In the genomic region with DNA sequence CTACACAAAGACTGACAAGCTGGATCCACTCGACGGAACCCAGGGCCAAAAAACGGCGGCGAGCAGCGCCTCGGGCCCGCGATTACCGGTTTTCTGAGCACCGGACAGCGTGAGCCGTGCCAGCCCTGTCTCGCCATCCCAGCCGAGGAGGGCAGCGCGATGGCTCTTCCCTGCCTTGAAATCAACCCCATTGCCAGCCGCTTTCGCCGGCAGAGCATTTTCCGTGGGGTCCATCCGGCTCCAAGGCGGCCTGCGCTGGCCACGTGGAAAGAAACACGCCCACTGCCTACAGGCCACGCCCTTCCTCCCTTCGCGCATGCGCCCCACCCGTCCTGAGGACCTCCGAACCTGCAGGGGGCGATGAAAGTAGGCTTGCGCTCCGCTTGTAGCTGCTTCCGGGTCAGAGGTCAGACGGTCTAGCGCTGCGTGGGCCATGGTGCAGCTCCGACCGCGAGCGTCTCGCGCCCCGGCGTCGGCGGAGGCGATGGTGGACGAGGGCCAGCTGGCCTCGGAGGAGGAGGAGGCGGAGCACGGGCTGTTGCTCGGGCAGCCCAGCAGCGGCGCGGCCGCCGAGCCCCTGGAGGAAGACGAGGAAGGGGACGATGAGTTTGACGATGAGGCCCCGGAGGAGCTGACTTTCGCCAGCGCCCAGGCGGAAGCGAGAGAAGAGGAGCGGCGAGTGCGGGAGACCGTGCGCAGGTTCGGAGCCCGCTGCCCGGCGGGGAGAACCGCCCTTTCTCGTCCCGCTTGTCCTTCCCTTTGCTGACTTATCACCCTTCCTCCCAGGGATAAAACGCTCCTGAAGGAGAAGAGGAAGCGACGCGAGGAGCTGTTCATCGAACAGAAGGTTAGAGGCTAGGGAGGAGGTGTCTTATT, we compare ENCODE assay signal across 1 cellular context.
TF ChIP-seq lines count a peak whose summit lies in the region.

A gene (plus strand): TSS at position 410 of the 876 bp plus-strand sequence. CDS start 24 bp downstream, at position 434.

TF ChIP-seq in HepG2, 621 proteins besides CTCF, POLR2A, EP300 and RAD21 (continued from another document and continues in another):
- TF ChIP-seq, protein P1, sequence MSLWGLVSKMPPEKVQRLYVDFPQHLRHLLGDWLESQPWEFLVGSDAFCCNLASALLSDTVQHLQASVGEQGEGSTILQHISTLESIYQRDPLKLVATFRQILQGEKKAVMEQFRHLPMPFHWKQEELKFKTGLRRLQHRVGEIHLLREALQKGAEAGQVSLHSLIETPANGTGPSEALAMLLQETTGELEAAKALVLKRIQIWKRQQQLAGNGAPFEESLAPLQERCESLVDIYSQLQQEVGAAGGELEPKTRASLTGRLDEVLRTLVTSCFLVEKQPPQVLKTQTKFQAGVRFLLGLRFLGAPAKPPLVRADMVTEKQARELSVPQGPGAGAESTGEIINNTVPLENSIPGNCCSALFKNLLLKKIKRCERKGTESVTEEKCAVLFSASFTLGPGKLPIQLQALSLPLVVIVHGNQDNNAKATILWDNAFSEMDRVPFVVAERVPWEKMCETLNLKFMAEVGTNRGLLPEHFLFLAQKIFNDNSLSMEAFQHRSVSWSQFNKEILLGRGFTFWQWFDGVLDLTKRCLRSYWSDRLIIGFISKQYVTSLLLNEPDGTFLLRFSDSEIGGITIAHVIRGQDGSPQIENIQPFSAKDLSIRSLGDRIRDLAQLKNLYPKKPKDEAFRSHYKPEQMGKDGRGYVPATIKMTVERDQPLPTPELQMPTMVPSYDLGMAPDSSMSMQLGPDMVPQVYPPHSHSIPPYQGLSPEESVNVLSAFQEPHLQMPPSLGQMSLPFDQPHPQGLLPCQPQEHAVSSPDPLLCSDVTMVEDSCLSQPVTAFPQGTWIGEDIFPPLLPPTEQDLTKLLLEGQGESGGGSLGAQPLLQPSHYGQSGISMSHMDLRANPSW (CRISPR knock-in tag; IDR thresholded peaks at IDR 0.05; ENCODE audit: borderline replicate concordance), result peak; percentile 86; the same call in 1 of the 2 replicates
- TF ChIP-seq, protein P2, sequence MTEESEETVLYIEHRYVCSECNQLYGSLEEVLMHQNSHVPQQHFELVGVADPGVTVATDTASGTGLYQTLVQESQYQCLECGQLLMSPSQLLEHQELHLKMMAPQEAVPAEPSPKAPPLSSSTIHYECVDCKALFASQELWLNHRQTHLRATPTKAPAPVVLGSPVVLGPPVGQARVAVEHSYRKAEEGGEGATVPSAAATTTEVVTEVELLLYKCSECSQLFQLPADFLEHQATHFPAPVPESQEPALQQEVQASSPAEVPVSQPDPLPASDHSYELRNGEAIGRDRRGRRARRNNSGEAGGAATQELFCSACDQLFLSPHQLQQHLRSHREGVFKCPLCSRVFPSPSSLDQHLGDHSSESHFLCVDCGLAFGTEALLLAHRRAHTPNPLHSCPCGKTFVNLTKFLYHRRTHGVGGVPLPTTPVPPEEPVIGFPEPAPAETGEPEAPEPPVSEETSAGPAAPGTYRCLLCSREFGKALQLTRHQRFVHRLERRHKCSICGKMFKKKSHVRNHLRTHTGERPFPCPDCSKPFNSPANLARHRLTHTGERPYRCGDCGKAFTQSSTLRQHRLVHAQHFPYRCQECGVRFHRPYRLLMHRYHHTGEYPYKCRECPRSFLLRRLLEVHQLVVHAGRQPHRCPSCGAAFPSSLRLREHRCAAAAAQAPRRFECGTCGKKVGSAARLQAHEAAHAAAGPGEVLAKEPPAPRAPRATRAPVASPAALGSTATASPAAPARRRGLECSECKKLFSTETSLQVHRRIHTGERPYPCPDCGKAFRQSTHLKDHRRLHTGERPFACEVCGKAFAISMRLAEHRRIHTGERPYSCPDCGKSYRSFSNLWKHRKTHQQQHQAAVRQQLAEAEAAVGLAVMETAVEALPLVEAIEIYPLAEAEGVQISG (CRISPR knock-in tag; IDR thresholded peaks at IDR 0.05), result peak; percentile 99
- TF ChIP-seq TRIM24 (CRISPR knock-in tag; IDR thresholded peaks at IDR 0.05), result no peak
- no peak; the same call in 1 of the 2 replicates for TF ChIP-seq TBX3 (IDR thresholded peaks at IDR 0.05; ENCODE audit: borderline replicate concordance)
- TF ChIP-seq KDM3A (CRISPR knock-in tag; IDR thresholded peaks at IDR 0.05; ENCODE audit: low read depth), result peak; percentile 91
- TF ChIP-seq U2AF1 (optimal IDR thresholded peaks at IDR 0.05; ENCODE audit: low read depth, low read length), result peak; percentile 58
- peak; percentile 61 for TF ChIP-seq NR3C1 (CRISPR knock-in tag; IDR thresholded peaks at IDR 0.05)
- TF ChIP-seq, protein P3, sequence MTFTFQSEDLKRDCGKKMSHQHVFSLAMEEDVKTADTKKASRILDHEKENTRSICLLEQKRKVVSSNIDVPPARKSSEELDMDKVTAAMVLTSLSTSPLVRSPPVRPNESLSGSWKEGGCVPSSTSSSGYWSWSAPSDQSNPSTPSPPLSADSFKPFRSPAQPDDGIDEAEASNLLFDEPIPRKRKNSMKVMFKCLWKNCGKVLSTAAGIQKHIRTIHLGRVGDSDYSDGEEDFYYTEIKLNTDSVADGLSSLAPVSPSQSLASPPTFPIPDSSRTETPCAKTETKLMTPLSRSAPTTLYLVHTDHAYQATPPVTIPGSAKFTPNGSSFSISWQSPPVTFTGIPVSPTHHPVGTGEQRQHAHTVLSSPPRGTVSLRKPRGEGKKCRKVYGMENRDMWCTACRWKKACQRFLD (CRISPR knock-in tag; IDR thresholded peaks at IDR 0.05; ENCODE audit: borderline replicate concordance), result peak; percentile 97
- TF ChIP-seq FOXC1 (CRISPR knock-in tag; IDR thresholded peaks at IDR 0.05; ENCODE audit: borderline replicate concordance), result peak; percentile 72; the same call in 1 of the 2 replicates
- TF ChIP-seq JARID2 (CRISPR knock-in tag; IDR thresholded peaks at IDR 0.05; ENCODE audit: insufficient replicate concordance), result peak; percentile 26
- TF ChIP-seq, protein P4, sequence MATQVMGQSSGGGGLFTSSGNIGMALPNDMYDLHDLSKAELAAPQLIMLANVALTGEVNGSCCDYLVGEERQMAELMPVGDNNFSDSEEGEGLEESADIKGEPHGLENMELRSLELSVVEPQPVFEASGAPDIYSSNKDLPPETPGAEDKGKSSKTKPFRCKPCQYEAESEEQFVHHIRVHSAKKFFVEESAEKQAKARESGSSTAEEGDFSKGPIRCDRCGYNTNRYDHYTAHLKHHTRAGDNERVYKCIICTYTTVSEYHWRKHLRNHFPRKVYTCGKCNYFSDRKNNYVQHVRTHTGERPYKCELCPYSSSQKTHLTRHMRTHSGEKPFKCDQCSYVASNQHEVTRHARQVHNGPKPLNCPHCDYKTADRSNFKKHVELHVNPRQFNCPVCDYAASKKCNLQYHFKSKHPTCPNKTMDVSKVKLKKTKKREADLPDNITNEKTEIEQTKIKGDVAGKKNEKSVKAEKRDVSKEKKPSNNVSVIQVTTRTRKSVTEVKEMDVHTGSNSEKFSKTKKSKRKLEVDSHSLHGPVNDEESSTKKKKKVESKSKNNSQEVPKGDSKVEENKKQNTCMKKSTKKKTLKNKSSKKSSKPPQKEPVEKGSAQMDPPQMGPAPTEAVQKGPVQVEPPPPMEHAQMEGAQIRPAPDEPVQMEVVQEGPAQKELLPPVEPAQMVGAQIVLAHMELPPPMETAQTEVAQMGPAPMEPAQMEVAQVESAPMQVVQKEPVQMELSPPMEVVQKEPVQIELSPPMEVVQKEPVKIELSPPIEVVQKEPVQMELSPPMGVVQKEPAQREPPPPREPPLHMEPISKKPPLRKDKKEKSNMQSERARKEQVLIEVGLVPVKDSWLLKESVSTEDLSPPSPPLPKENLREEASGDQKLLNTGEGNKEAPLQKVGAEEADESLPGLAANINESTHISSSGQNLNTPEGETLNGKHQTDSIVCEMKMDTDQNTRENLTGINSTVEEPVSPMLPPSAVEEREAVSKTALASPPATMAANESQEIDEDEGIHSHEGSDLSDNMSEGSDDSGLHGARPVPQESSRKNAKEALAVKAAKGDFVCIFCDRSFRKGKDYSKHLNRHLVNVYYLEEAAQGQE (IDR thresholded peaks at IDR 0.05; ENCODE audit: borderline replicate concordance in 1 of 2, low read depth in 1 of 2, low read length in 2 of 2), result peak in 1 of 2 experiments; percentile 80; a peak in 1 of 4 replicates
- TF ChIP-seq, protein P5, sequence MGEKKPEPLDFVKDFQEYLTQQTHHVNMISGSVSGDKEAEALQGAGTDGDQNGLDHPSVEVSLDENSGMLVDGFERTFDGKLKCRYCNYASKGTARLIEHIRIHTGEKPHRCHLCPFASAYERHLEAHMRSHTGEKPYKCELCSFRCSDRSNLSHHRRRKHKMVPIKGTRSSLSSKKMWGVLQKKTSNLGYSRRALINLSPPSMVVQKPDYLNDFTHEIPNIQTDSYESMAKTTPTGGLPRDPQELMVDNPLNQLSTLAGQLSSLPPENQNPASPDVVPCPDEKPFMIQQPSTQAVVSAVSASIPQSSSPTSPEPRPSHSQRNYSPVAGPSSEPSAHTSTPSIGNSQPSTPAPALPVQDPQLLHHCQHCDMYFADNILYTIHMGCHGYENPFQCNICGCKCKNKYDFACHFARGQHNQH (CRISPR knock-in tag; IDR thresholded peaks at IDR 0.05), result peak; percentile 94
- TF ChIP-seq, protein P6, sequence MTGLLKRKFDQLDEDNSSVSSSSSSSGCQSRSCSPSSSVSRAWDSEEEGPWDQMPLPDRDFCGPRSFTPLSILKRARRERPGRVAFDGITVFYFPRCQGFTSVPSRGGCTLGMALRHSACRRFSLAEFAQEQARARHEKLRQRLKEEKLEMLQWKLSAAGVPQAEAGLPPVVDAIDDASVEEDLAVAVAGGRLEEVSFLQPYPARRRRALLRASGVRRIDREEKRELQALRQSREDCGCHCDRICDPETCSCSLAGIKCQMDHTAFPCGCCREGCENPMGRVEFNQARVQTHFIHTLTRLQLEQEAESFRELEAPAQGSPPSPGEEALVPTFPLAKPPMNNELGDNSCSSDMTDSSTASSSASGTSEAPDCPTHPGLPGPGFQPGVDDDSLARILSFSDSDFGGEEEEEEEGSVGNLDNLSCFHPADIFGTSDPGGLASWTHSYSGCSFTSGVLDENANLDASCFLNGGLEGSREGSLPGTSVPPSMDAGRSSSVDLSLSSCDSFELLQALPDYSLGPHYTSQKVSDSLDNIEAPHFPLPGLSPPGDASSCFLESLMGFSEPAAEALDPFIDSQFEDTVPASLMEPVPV (CRISPR knock-in tag; IDR thresholded peaks at IDR 0.05), result peak; percentile 99
- TF ChIP-seq YEATS2 (CRISPR knock-in tag; IDR thresholded peaks at IDR 0.05; ENCODE audit: borderline replicate concordance), result peak; percentile 98
- TF ChIP-seq ZNF337 (CRISPR knock-in tag; IDR thresholded peaks at IDR 0.05; ENCODE audit: borderline replicate concordance, low read depth), result peak; percentile 69; the same call in 1 of the 2 replicates
- TF ChIP-seq POLR2G (IDR thresholded peaks at IDR 0.05; ENCODE audit: low read depth, low read length), result peak; percentile 97
- TF ChIP-seq, protein P7, sequence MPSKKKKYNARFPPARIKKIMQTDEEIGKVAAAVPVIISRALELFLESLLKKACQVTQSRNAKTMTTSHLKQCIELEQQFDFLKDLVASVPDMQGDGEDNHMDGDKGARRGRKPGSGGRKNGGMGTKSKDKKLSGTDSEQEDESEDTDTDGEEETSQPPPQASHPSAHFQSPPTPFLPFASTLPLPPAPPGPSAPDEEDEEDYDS (CRISPR knock-in tag; IDR thresholded peaks at IDR 0.05), result peak; percentile 98
- TF ChIP-seq FOXP1 (IDR thresholded peaks at IDR 0.05), result no peak
- TF ChIP-seq FOXP1 (CRISPR knock-in tag; IDR thresholded peaks at IDR 0.05), result no peak
- TF ChIP-seq NFRKB (IDR thresholded peaks at IDR 0.05), result no peak
- TF ChIP-seq MBNL3 (CRISPR knock-in tag; conservative IDR thresholded peaks at IDR 0.05), result 0 out of 2 replicates have a peak, but pooled peaks have one; percentile 77
- TF ChIP-seq, protein P8, sequence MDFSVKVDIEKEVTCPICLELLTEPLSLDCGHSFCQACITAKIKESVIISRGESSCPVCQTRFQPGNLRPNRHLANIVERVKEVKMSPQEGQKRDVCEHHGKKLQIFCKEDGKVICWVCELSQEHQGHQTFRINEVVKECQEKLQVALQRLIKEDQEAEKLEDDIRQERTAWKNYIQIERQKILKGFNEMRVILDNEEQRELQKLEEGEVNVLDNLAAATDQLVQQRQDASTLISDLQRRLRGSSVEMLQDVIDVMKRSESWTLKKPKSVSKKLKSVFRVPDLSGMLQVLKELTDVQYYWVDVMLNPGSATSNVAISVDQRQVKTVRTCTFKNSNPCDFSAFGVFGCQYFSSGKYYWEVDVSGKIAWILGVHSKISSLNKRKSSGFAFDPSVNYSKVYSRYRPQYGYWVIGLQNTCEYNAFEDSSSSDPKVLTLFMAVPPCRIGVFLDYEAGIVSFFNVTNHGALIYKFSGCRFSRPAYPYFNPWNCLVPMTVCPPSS (IDR thresholded peaks at IDR 0.05), result no peak
- TF ChIP-seq, protein P9, sequence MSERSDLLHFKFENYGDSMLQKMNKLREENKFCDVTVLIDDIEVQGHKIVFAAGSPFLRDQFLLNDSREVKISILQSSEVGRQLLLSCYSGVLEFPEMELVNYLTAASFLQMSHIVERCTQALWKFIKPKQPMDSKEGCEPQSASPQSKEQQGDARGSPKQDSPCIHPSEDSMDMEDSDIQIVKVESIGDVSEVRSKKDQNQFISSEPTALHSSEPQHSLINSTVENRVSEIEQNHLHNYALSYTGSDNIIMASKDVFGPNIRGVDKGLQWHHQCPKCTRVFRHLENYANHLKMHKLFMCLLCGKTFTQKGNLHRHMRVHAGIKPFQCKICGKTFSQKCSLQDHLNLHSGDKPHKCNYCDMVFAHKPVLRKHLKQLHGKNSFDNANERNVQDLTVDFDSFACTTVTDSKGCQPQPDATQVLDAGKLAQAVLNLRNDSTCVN (CRISPR knock-in tag; IDR thresholded peaks at IDR 0.05; ENCODE audit: borderline replicate concordance), result peak; percentile 81; the same call in 1 of the 2 replicates
- peak; percentile 90 for TF ChIP-seq FOXK2 (IDR thresholded peaks at IDR 0.05)
- TF ChIP-seq ZNF878 (CRISPR knock-in tag; IDR thresholded peaks at IDR 0.05), result peak; percentile 94
- TF ChIP-seq MED1 (CRISPR knock-in tag; IDR thresholded peaks at IDR 0.05), result peak; percentile 94
- TF ChIP-seq, protein P10, sequence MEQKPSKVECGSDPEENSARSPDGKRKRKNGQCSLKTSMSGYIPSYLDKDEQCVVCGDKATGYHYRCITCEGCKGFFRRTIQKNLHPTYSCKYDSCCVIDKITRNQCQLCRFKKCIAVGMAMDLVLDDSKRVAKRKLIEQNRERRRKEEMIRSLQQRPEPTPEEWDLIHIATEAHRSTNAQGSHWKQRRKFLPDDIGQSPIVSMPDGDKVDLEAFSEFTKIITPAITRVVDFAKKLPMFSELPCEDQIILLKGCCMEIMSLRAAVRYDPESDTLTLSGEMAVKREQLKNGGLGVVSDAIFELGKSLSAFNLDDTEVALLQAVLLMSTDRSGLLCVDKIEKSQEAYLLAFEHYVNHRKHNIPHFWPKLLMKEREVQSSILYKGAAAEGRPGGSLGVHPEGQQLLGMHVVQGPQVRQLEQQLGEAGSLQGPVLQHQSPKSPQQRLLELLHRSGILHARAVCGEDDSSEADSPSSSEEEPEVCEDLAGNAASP (CRISPR knock-in tag; IDR thresholded peaks at IDR 0.05; ENCODE audit: borderline replicate concordance), result peak; percentile 91
- peak; percentile 98; the same call in 1 of the 2 replicates for TF ChIP-seq ZNF383 (CRISPR knock-in tag; IDR thresholded peaks at IDR 0.05; ENCODE audit: borderline replicate concordance)
- peak; percentile 54; the same call in 1 of the 2 replicates for TF ChIP-seq ZMYM3 (CRISPR knock-in tag; IDR thresholded peaks at IDR 0.05)
- TF ChIP-seq MTA3 (CRISPR knock-in tag; IDR thresholded peaks at IDR 0.05), result no peak; the same call in 1 of the 2 replicates
- TF ChIP-seq, protein P11, sequence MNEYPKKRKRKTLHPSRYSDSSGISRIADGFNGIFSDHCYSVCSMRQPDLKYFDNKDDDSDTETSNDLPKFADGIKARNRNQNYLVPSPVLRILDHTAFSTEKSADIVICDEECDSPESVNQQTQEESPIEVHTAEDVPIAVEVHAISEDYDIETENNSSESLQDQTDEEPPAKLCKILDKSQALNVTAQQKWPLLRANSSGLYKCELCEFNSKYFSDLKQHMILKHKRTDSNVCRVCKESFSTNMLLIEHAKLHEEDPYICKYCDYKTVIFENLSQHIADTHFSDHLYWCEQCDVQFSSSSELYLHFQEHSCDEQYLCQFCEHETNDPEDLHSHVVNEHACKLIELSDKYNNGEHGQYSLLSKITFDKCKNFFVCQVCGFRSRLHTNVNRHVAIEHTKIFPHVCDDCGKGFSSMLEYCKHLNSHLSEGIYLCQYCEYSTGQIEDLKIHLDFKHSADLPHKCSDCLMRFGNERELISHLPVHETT (CRISPR knock-in tag; conservative IDR thresholded peaks at IDR 0.05), result peak; percentile 99
- TF ChIP-seq HES4 (CRISPR knock-in tag; IDR thresholded peaks at IDR 0.05; ENCODE audit: borderline replicate concordance), result peak; percentile 77
